Comparison of ENCODE assay signal across 19 cellular contexts in genomic region chr9:13388157-13388556, GRCh38.
DNase-seq lines count a peak whose midpoint lies in the region; ATAC-seq, FAIRE-seq and TF ChIP-seq lines count a peak whose summit lies in the region.
"Had no signal": no experiment of that assay in that cellular context is flagged by ENCODE, and none has a peak within 500 bp of the region (broad histone marks: within the 10 kb centered on the region; RNA-seq: fewer than 3 reads in every experiment).

No MANE protein-coding gene starts in this region.

- H3K27me3 Mint-ChIP-seq in astrocyte (ENCODE audit: low read depth, unreplicated experiment), result no peaks in the 10 kb centered on the region
- H3K27me3 Mint-ChIP-seq: naive thymus-derived CD4-positive, alpha-beta T cell; progenitor cell of endocrine pancreas had no signal

- peak overlapping the region; percentile 67 for H3K27ac Mint-ChIP-seq in astrocyte (ENCODE audit: unreplicated experiment)
- H3K27ac Mint-ChIP-seq: endodermal cell; GM23338; naive thymus-derived CD4-positive, alpha-beta T cell; progenitor cell of endocrine pancreas had no signal

- peaks cover 25% of the 10 kb centered on the region for H3K9me3 Mint-ChIP-seq in astrocyte (ENCODE audit: unreplicated experiment)

- H2AFZ ChIP-seq in astrocyte (ENCODE audit: low read depth, low read length), result no peak overlapping the region
- H2AFZ ChIP-seq: GM23338 had no signal

- H3K4me2 ChIP-seq in astrocyte (ENCODE audit: low read length), result no peak overlapping the region
- H3K4me2 ChIP-seq: A549, GM23338 had no signal

- H3K36me3 Mint-ChIP-seq in astrocyte (ENCODE audit: low read depth, unreplicated experiment), result peaks cover 2% of the 10 kb centered on the region

- peaks cover 5% of the 10 kb centered on the region for H3K9me3 ChIP-seq in astrocyte (ENCODE audit: insufficient read depth, low read depth, low read length)

- no peak overlapping the region for H3K4me3 ChIP-seq in astrocyte (ENCODE audit: insufficient read depth, low read depth, low read length)
- H3K4me3 ChIP-seq: A549, breast epithelium, GM23338 had no signal

- H3K4me1 Mint-ChIP-seq in astrocyte (ENCODE audit: low read depth, unreplicated experiment), result peaks cover 12% of the 10 kb centered on the region
- H3K4me1 Mint-ChIP-seq: endodermal cell; GM23338; naive thymus-derived CD4-positive, alpha-beta T cell had no signal

- FAIRE-seq in astrocyte (lab: Jason Lieb, UNC) (no peak), GM12892 (lab: Jason Lieb, UNC) (no peak)
- FAIRE-seq: TTC549 had no signal

- no peak overlapping the region for H3K27ac ChIP-seq in astrocyte (ENCODE audit: low read depth, low read length)
- H3K27ac ChIP-seq: A549 had no signal

- no peaks in the 10 kb centered on the region for H3K4me1 ChIP-seq in astrocyte (ENCODE audit: insufficient read depth, low read length)
- H3K4me1 ChIP-seq: A549, breast epithelium had no signal

- H3K36me3 ChIP-seq in astrocyte (ENCODE audit: insufficient read depth, low read length), result no peaks in the 10 kb centered on the region
- H3K36me3 ChIP-seq: breast epithelium had no signal

- ATAC-seq in Right ventricle myocardium superior (ENCODE audit: poor library complexity) (peak; percentile 72), sciatic nerve (peak; percentile 61), GM21825 (IDR thresholded peaks at IDR 0.05; ENCODE audit: unreplicated experiment) (no peak)
- ATAC-seq: A549; GM23338; naive thymus-derived CD4-positive, alpha-beta T cell had no signal

- H3K27me3 ChIP-seq in astrocyte (ENCODE audit: insufficient read depth, low read length), result no peaks in the 10 kb centered on the region
- H3K27me3 ChIP-seq: breast epithelium had no signal

- no peak overlapping the region for H3K4me3 Mint-ChIP-seq in astrocyte (ENCODE audit: unreplicated experiment)
- H3K4me3 Mint-ChIP-seq: endodermal cell; GM23338; naive thymus-derived CD4-positive, alpha-beta T cell had no signal

- TF ChIP-seq CTCF in astrocyte (IDR thresholded peaks at IDR 0.05; ENCODE audit: insufficient read depth, low read depth, low read length), result no peak

- intact Hi-C loops in Right ventricle myocardium superior (cut with DNase I), result no loop called here
- intact Hi-C loops in sciatic nerve (cut with DNase I), result no loop called here

- H3K79me2 ChIP-seq in astrocyte (ENCODE audit: insufficient read depth, low read length), result no peaks in the 10 kb centered on the region

- H3K9ac ChIP-seq in astrocyte (ENCODE audit: low read length), result no peak overlapping the region

- TF ChIP-seq POLR2A in GM12892 (IDR thresholded peaks at IDR 0.05; ENCODE audit: low read depth, low read length), result no peak

- peak; percentile 5 for DNase-seq in AG08396 (ENCODE audit: low spot score)
- peak; percentile 92 for DNase-seq in astrocyte (ENCODE audit: low read depth)
- no peak for DNase-seq in Right ventricle myocardium superior
- no peak for DNase-seq in sciatic nerve (ENCODE audit: low spot score)
- no peak for DNase-seq in GM12892 (ENCODE audit: insufficient read length)
- DNase-seq in NCI-H1092 treated with DMSO at 0.1 percent for 48 hours (lab: John Stamatoyannopoulos, UW), result no peak
- no peak for DNase-seq in NCI-H2227 (lab: John Stamatoyannopoulos, UW; ENCODE audit: unreplicated experiment)
- DNase-seq: activated CD8-positive, alpha-beta memory T cell treated with anti-CD3 and anti-CD28 coated beads for 24 hours; endodermal cell; IMR-90; naive thymus-derived CD4-positive, alpha-beta T cell; NCI-H1048; stimulated activated CD4-positive, alpha-beta T cell treated with anti-CD3 and anti-CD28 coated beads, Interleukin-4, amount 100 ng/mL, for 24 hours had no signal

- no peaks in the 10 kb centered on the region for H4K20me1 ChIP-seq in astrocyte (ENCODE audit: insufficient read depth, low read length)

Comparison
In these comparisons a context has a peak if more than half of its experiments do, and no peak if none do; other contexts are left out.
1. DNase-seq: peak in AG08396 (single experiment) and astrocyte (single experiment); none in Right ventricle myocardium superior (single experiment), sciatic nerve (single experiment), GM12892 (single experiment), NCI-H1092 treated with DMSO at 0.1 percent for 48 hours (single experiment) and NCI-H2227 (single experiment).